ENCODE assay signal across 7 cellular contexts in the genomic region with DNA sequence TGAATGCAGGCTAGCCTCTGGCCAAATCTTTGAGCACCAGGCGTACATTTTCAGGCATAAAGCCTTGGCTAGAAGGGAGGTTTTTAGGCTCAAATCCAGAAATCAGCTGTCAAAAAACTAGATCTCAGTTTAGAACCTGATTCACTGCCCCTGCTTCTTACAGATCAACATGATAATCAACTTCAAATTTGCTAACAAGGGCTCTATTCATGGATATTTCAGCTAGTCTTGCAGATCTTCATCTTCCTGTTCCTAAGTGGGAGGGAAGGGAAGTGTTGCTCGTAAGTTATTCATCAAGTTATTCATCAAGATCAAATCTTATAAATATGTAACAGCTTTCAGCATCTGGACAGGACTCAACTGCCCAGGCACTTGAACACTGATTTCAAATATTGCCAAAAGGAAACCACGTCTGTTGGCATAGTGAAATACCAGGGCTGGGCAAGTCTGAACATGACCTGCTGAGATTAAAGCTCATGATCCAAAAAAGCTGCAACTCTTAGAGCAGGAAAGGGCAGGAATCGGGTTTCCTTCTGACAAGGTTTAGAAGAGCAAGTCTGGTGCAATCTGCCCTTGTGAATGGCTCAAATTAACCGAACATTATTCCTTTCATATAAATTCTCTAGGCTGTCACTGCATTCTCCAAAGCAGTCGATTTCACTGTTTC.
DNase-seq lines count a peak whose midpoint lies in the region; ATAC-seq and TF ChIP-seq lines count a peak whose summit lies in the region.

No MANE protein-coding gene starts in this region.

- no peaks in the 10 kb centered on the region for H3K9me3 Mint-ChIP-seq in activated CD8-positive, alpha-beta memory T cell treated with anti-CD3 and anti-CD28 coated beads, Interleukin-2, amount 10 ng/mL, durations not matched to agents 7 days and 5 days (ENCODE audit: low read depth)
- H3K9me3 Mint-ChIP-seq in activated naive CD4-positive, alpha-beta T cell treated with anti-CD3 and anti-CD28 coated beads for 36 hours, result no peaks in the 10 kb centered on the region

- no peaks in the 10 kb centered on the region for H3K4me1 Mint-ChIP-seq in activated CD8-positive, alpha-beta memory T cell treated with anti-CD3 and anti-CD28 coated beads, Interleukin-2, amount 10 ng/mL, durations not matched to agents 7 days and 5 days
- H3K4me1 Mint-ChIP-seq in activated naive CD4-positive, alpha-beta T cell treated with anti-CD3 and anti-CD28 coated beads for 36 hours (ENCODE audit: low read depth), result no peaks in the 10 kb centered on the region

- H3K27me3 ChIP-seq in foreskin keratinocyte, result no peaks in the 10 kb centered on the region
- H3K27me3 ChIP-seq in H7 (ENCODE audit: control insufficient read depth, insufficient read depth, low read length), result no peaks in the 10 kb centered on the region

- peak overlapping the region; percentile 6 for H3K27ac ChIP-seq in foreskin keratinocyte

- H3K4me3 Mint-ChIP-seq in activated CD8-positive, alpha-beta memory T cell treated with anti-CD3 and anti-CD28 coated beads, Interleukin-2, amount 10 ng/mL, durations not matched to agents 7 days and 5 days, result no peak overlapping the region
- no peak overlapping the region for H3K4me3 Mint-ChIP-seq in activated naive CD4-positive, alpha-beta T cell treated with anti-CD3 and anti-CD28 coated beads for 36 hours

- no peak overlapping the region for H3K27ac Mint-ChIP-seq in activated CD8-positive, alpha-beta memory T cell treated with anti-CD3 and anti-CD28 coated beads, Interleukin-2, amount 10 ng/mL, durations not matched to agents 7 days and 5 days
- no peak overlapping the region for H3K27ac Mint-ChIP-seq in activated naive CD4-positive, alpha-beta T cell treated with anti-CD3 and anti-CD28 coated beads for 36 hours

- intact Hi-C loops in activated naive CD4-positive, alpha-beta T cell treated with anti-CD3 and anti-CD28 coated beads for 36 hours (cut with micrococcal nuclease), result no loop called here

- H3K4me1 ChIP-seq in foreskin keratinocyte, result peaks cover 68% of the 10 kb centered on the region

- CTCF ChIA-PET in activated CD8-positive, alpha-beta memory T cell treated with anti-CD3 and anti-CD28 coated beads, Interleukin-2, amount 10 ng/mL, durations not matched to agents 7 days and 5 days (lab: Charles Lee), result no interaction called here
- CTCF ChIA-PET in activated naive CD4-positive, alpha-beta T cell treated with anti-CD3 and anti-CD28 coated beads for 36 hours (lab: Charles Lee), result no interaction called here

- peak; percentile 77 for ATAC-seq in foreskin keratinocyte
- ATAC-seq in activated CD8-positive, alpha-beta memory T cell treated with anti-CD3 and anti-CD28 coated beads, Interleukin-2, amount 10 ng/mL, durations not matched to agents 7 days and 5 days, result no peak

- H3K4me3 ChIP-seq in H7 (ENCODE audit: insufficient read depth, low read depth, low read length), result no peak overlapping the region

- no peaks in the 10 kb centered on the region for H3K27me3 Mint-ChIP-seq in activated CD8-positive, alpha-beta memory T cell treated with anti-CD3 and anti-CD28 coated beads, Interleukin-2, amount 10 ng/mL, durations not matched to agents 7 days and 5 days
- no peaks in the 10 kb centered on the region for H3K27me3 Mint-ChIP-seq in activated naive CD4-positive, alpha-beta T cell treated with anti-CD3 and anti-CD28 coated beads for 36 hours (ENCODE audit: low read depth)

- DNase-seq in HT1080 (ENCODE audit: low read depth) (peak; percentile 93), SHP77 (lab: John Stamatoyannopoulos, UW) (peak; percentile 59 to 85), foreskin keratinocyte (peak; percentile 98 to 99), putamen (ENCODE audit: low spot score) (peak; percentile 46), H7 (no peak)
- no peak for DNase-seq in activated CD8-positive, alpha-beta memory T cell treated with anti-CD3 and anti-CD28 coated beads, Interleukin-2, amount 10 ng/mL, durations not matched to agents 7 days and 5 days
- DNase-seq in activated naive CD4-positive, alpha-beta T cell treated with anti-CD3 and anti-CD28 coated beads for 36 hours, result no peak

- TF ChIP-seq CTCF in foreskin keratinocyte (conservative IDR thresholded peaks at IDR 0.05), result no peak

- H3K36me3 Mint-ChIP-seq in activated CD8-positive, alpha-beta memory T cell treated with anti-CD3 and anti-CD28 coated beads, Interleukin-2, amount 10 ng/mL, durations not matched to agents 7 days and 5 days, result no peaks in the 10 kb centered on the region
- H3K36me3 Mint-ChIP-seq in activated naive CD4-positive, alpha-beta T cell treated with anti-CD3 and anti-CD28 coated beads for 36 hours (ENCODE audit: low read depth), result no peaks in the 10 kb centered on the region

- H3K36me3 ChIP-seq in H7 (replicated peaks; ENCODE audit: control insufficient read depth, insufficient read depth, low read length), result no peaks in the 10 kb centered on the region

Comparison
In these comparisons a context has a peak if more than half of its experiments do, and no peak if none do; other contexts are left out.
1. DNase-seq: peak in HT1080 (single experiment), SHP77 (2 of 2), foreskin keratinocyte (2 of 2) and putamen (single experiment); none in activated CD8-positive, alpha-beta memory T cell treated with anti-CD3 and anti-CD28 coated beads, Interleukin-2, amount 10 ng/mL, durations not matched to agents 7 days and 5 days (single experiment), activated naive CD4-positive, alpha-beta T cell treated with anti-CD3 and anti-CD28 coated beads for 36 hours (single experiment) and H7 (single experiment).